8 cellular contexts compared by ENCODE assay signal in the genomic region with DNA sequence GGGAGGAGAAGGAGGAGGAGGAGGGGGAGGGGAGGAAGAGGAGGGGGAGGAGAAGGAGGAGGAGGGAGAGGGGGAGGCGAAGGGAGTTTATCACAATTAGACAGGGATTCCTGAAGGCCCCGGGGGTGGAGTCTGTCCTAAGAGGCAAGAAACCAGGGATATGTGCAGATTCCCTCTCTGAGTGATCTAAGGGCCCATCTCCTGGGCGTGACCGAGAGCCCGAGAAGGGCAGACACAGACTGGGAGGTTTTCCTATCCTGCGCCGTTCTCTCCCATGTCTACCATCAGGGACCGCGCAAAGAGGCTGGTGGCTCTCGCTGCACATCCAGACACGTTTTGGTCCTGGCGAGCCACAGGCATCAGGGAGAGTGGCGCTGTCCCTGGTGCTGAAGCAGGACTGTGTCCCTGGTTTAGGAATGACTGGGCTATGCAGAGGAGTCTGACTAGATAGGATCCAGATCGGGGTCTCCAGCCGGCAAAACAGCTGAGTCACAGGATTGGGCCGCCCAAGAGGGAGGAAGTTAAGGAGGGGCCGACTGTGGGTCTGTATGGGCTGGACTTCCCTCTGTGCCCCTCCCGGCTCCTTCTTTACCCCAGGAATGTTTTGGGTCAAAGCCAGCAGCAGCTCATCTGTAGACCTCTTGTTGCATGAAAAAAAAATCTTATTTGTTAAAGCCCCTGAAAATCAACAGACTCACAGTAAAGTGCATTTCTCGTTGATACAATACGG. TPM values are rescaled to one million over a fixed set of nuclear protein-coding genes. Genes with fewer than 3 reads are reported as not detected.
A peak's percentile ranks its signal among the peaks of the same experiment; 100 is the strongest.
DNase-seq lines count a peak whose midpoint lies in the region; ATAC-seq and TF ChIP-seq lines count a peak whose summit lies in the region.

No MANE protein-coding gene starts in this region.

- TF ChIP-seq POLR2A in heart left ventricle (IDR thresholded peaks at IDR 0.05) = no peak

- no peak overlapping the region for H3K4me2 ChIP-seq in DND-41 (ENCODE audit: insufficient read depth, low read length)

- H3K79me2 ChIP-seq in DND-41 (ENCODE audit: insufficient read depth, low read length) = no peaks in the 10 kb centered on the region

- ATAC-seq in DND-41 (ENCODE audit: insufficient read depth, low read depth) (peak; percentile 64), heart left ventricle (peak in 3 of 4 donors; percentile 55 to 84 (median 70))

- WGBS in heart left ventricle, 4 donors = 4 to 8% (median 8%) methylated on average over 18 to 20 of the region's 20 CpGs

- H3K9me3 ChIP-seq in DND-41 (ENCODE audit: insufficient read depth, low read length, severe bottlenecking) (no peaks in the 10 kb centered on the region), MG63 (no peaks in the 10 kb centered on the region), heart left ventricle (no peaks in the 10 kb centered on the region)

- H3K27me3 ChIP-seq in DND-41 (ENCODE audit: insufficient read depth, low read length, poor library complexity) (peaks cover 4% of the 10 kb centered on the region), MG63 (peaks cover 3% of the 10 kb centered on the region; the same call in 1 of the 2 replicates), heart left ventricle (peaks cover 0 to 24% (median 4%) of the 10 kb centered on the region in 9 donors)

- intact Hi-C loops in heart left ventricle (cut with DNase I) = no loop called here

- H4K20me1 ChIP-seq in DND-41 (ENCODE audit: insufficient read depth, low read length) = peaks cover 4% of the 10 kb centered on the region

- H3K9ac ChIP-seq in DND-41 (ENCODE audit: low read depth, low read length) = no peak overlapping the region

- no peak for TF ChIP-seq CTCF in DND-41 (IDR thresholded peaks at IDR 0.05; ENCODE audit: borderline replicate concordance, extremely low read depth, low read length, poor library complexity, severe bottlenecking)
- no peak for TF ChIP-seq CTCF in heart left ventricle (IDR thresholded peaks at IDR 0.05)

- H2AFZ ChIP-seq in DND-41 (ENCODE audit: low read depth, low read length) = no peak overlapping the region

- DNase-seq in DND-41 (peak; percentile 66), MG63 (peak; percentile 67), activated T-cell treated with anti-CD3 and anti-CD28 coated beads for 48 hours (ENCODE audit: low read depth) (peak; percentile 47), heart left ventricle (peak; percentile 49 to 85 (median 76)), putamen (ENCODE audit: low spot score) (peak; percentile 3), middle frontal gyrus (ENCODE audit: extremely low spot score, low spot score) (no peak), NCI-H1694 treated with DMSO at 0.1 percent for 48 hours (lab: John Stamatoyannopoulos, UW) (no peak), ureter (ENCODE audit: low spot score) (no peak)

- H3K4me3 ChIP-seq in DND-41 (ENCODE audit: low read depth in 1 of 2, low read length in 2 of 2) (no peak overlapping the region), MG63 (no peak overlapping the region), heart left ventricle (no peak overlapping the region)

- H3K36me3 ChIP-seq in DND-41 (ENCODE audit: insufficient read depth, low read length) = no peaks in the 10 kb centered on the region
- no peaks in the 10 kb centered on the region for H3K36me3 ChIP-seq in MG63
- H3K36me3 ChIP-seq in heart left ventricle = no peaks in the 10 kb centered on the region

- H3K27ac ChIP-seq in DND-41 (ENCODE audit: low read length) (no peak overlapping the region), heart left ventricle (no peak overlapping the region)

- H3K4me1 ChIP-seq in DND-41 (ENCODE audit: insufficient read depth, low read length) (no peaks in the 10 kb centered on the region), heart left ventricle (no peaks in the 10 kb centered on the region)

RNA-seq across cellular contexts. Expression of a gene that starts 17.9 kb away (rescaled TPM):
- 2.9 and 10.9 TPM in 2 replicates for total RNA-seq in MG63 (2014; rRNA removed; shearing (Covaris generic); ENCODE audit: low replicate concordance)
- total RNA-seq in heart left ventricle = 10 to 100 TPM in 3 of 9 donors, 1 to 10 TPM in 6; 2.5 to 13.7 (median 8.7) TPM
- 1 to 10 TPM; 2.9 to 4.8 TPM for polyA plus RNA-seq in heart left ventricle
- total RNA-seq in ureter = 16.0 TPM

RNA-seq across cellular contexts. Expression of a gene that starts 21.7 kb away (rescaled TPM):
- not detected in 2 replicates for total RNA-seq in MG63 (2014; rRNA removed; shearing (Covaris generic); ENCODE audit: low replicate concordance)
- total RNA-seq in heart left ventricle (under 1 TPM in 5 of 9 donors, not detected in 4; 0.23 to 0.40 (median 0.25) TPM), ureter (2.2 TPM)
- under 1 TPM in 1 of 2 donors, not detected in 1; 0.10 TPM for polyA plus RNA-seq in heart left ventricle

RNA-seq across cellular contexts. Expression of a gene that starts 51.6 kb away (rescaled TPM):
- not detected in 2 replicates for total RNA-seq in MG63 (2014; rRNA removed; shearing (Covaris generic); ENCODE audit: low replicate concordance)
- total RNA-seq in heart left ventricle (under 1 TPM in 4 of 9 donors, not detected in 5; 0.20 to 0.43 (median 0.24) TPM), ureter (0.34 TPM)
- polyA plus RNA-seq in heart left ventricle = under 1 TPM in 1 of 2 donors, not detected in 1; 0.15 TPM

Comparison
In these comparisons a context has a peak if more than half of its experiments do, and no peak if none do; other contexts are left out.
1. DNase-seq: peak in DND-41 (single experiment), MG63 (single experiment), activated T-cell treated with anti-CD3 and anti-CD28 coated beads for 48 hours (single experiment), heart left ventricle (5 of 5) and putamen (single experiment); none in middle frontal gyrus (single experiment), NCI-H1694 treated with DMSO at 0.1 percent for 48 hours (single experiment) and ureter (single experiment).